13 cellular contexts compared by ENCODE assay signal in genomic region chr17:9241774-9242496, GRCh38.
DNase-seq lines count a peak whose midpoint lies in the region; ATAC-seq and TF ChIP-seq lines count a peak whose summit lies in the region.
"Had no signal": no experiment of that assay in that cellular context is flagged by ENCODE, and none has a peak within 500 bp of the region (broad histone marks: within the 10 kb centered on the region; RNA-seq: fewer than 3 reads in every experiment).

No MANE protein-coding gene starts in this region.

- ATAC-seq in lower lobe of right lung: no peak
- no peak for ATAC-seq in GM21576 (IDR thresholded peaks at IDR 0.05; ENCODE audit: unreplicated experiment)
- ATAC-seq in GM19023 (IDR thresholded peaks at IDR 0.05; ENCODE audit: unreplicated experiment): no peak

- H3K27ac ChIP-seq in coronary artery: peak overlapping the region; percentile 98
- H3K27ac ChIP-seq in lower lobe of right lung: peak overlapping the region; percentile 90
- peak overlapping the region; percentile 98 to 100 for H3K27ac ChIP-seq in tibial artery

- no peaks in the 10 kb centered on the region for H3K27me3 ChIP-seq in lower lobe of right lung (ENCODE audit: low read depth)
- no peaks in the 10 kb centered on the region for H3K27me3 ChIP-seq in tibial artery

- no peaks in the 10 kb centered on the region for H3K36me3 Mint-ChIP-seq in activated CD4-positive, alpha-beta T cell treated with anti-CD3 and anti-CD28 coated beads, Interleukin-2, amount 10 ng/mL, durations not matched to agents 24 days and 14 days (ENCODE audit: low read depth)
- H3K36me3 Mint-ChIP-seq: mesothelial cell of epicardium had no signal

- peaks cover 40% of the 10 kb centered on the region for H3K4me1 ChIP-seq in lower lobe of right lung
- H3K4me1 ChIP-seq in tibial artery: peaks cover 0 to 74% (median 61%) of the 10 kb centered on the region in 4 donors

- no peak for TF ChIP-seq CTCF in coronary artery (IDR thresholded peaks at IDR 0.05)
- TF ChIP-seq CTCF in lower lobe of right lung (IDR thresholded peaks at IDR 0.05): no peak
- TF ChIP-seq CTCF in tibial artery (IDR thresholded peaks at IDR 0.05): no peak

- H3K9me3 ChIP-seq in lower lobe of right lung (no peaks in the 10 kb centered on the region), tibial artery (no peaks in the 10 kb centered on the region)

- H3K36me3 ChIP-seq in lower lobe of right lung (no peaks in the 10 kb centered on the region), tibial artery (peaks cover 0 to 3% (median 0%) of the 10 kb centered on the region in 3 donors)

- no peaks in the 10 kb centered on the region for H3K27me3 Mint-ChIP-seq in activated CD4-positive, alpha-beta T cell treated with anti-CD3 and anti-CD28 coated beads, Interleukin-2, amount 10 ng/mL, durations not matched to agents 24 days and 14 days

- DNase-seq in activated CD4-positive, alpha-beta T cell treated with anti-CD3 and anti-CD28 coated beads, Interleukin-2, amount 10 ng/mL, durations not matched to agents 24 days and 14 days: no peak
- DNase-seq in activated CD4-positive, alpha-beta T cell treated with anti-CD3 and anti-CD28 coated beads for 48 hours: no peak
- DNase-seq in coronary artery (ENCODE audit: low spot score) (no peak), lower lobe of right lung (no peak), tibial artery (no peak), cerebellar nuclear complex (lab: John Stamatoyannopoulos, UW) (no peak)
- DNase-seq: 8988T; activated CD8-positive, alpha-beta memory T cell treated with anti-CD3 and anti-CD28 coated beads, Interleukin-2, amount 50 U/mL, for 48 hours; NCI-H69; SIG-M5 had no signal

- H3K27ac Mint-ChIP-seq in activated CD4-positive, alpha-beta T cell treated with anti-CD3 and anti-CD28 coated beads, Interleukin-2, amount 10 ng/mL, durations not matched to agents 24 days and 14 days: no peak overlapping the region

- no peaks in the 10 kb centered on the region for H3K9me3 Mint-ChIP-seq in activated CD4-positive, alpha-beta T cell treated with anti-CD3 and anti-CD28 coated beads, Interleukin-2, amount 10 ng/mL, durations not matched to agents 24 days and 14 days
- H3K9me3 Mint-ChIP-seq: mesothelial cell of epicardium had no signal

- H3K4me3 ChIP-seq in coronary artery: no peak overlapping the region
- no peak overlapping the region for H3K4me3 ChIP-seq in lower lobe of right lung
- H3K4me3 ChIP-seq in tibial artery: peak overlapping the region in 1 of 2 donors; percentile 80

- H3K4me3 Mint-ChIP-seq in activated CD4-positive, alpha-beta T cell treated with anti-CD3 and anti-CD28 coated beads, Interleukin-2, amount 10 ng/mL, durations not matched to agents 24 days and 14 days: peak overlapping the region; percentile 11

- H3K4me1 Mint-ChIP-seq in activated CD4-positive, alpha-beta T cell treated with anti-CD3 and anti-CD28 coated beads, Interleukin-2, amount 10 ng/mL, durations not matched to agents 24 days and 14 days: peaks cover 6% of the 10 kb centered on the region

- intact Hi-C loops in activated CD4-positive, alpha-beta T cell treated with anti-CD3 and anti-CD28 coated beads, Interleukin-2, amount 10 ng/mL, durations not matched to agents 24 days and 14 days (cut with micrococcal nuclease): no loop called here
- intact Hi-C loops in lower lobe of right lung (cut with DNase I): no loop called here
- intact Hi-C loops in tibial artery (cut with DNase I; ENCODE audit: low total_unique reads): loop anchor here (5.0 kb wide), 1 partner anchor 80 kb away; no protein-coding TSS in a partner anchor
